ENCODE assay signal across 2 cellular contexts in the genomic region with DNA sequence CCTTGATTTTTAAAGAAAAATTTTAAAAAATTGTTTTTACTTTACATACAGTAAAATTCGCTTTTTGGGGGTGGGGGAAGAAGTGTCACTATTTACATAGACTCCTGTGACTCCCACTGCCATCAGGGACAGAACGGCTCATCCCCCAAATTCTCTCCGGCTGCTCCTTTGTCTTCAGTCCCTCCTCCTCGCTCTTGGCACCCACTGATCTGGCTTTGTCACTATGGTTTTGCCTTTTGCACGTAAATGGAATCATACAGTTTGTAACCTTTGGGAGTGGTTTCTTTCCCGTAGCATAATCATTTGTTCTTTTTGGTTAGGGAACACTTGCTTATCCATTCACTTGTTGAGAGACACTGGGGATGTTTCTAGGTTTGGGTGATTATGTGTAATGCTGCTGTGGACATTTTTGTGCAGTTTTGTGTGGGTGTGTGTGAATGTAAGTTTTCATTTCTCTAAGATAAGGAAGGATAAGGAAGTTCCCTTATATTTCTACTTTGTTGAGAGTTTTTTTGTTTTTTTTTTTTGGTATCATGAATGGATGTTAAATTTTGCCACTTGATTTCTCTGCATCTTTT.
TF ChIP-seq lines count a peak whose summit lies in the region.

No MANE protein-coding gene starts in this region.

TF ChIP-seq in WTC11, 78 proteins besides CTCF, POLR2A, EP300 and RAD21:
- no peak for TF ChIP-seq ESRRA (CRISPR knock-in tag; IDR thresholded peaks at IDR 0.05; ENCODE audit: borderline replicate concordance)
- no peak for TF ChIP-seq RELA (CRISPR knock-in tag; IDR thresholded peaks at IDR 0.05; ENCODE audit: borderline replicate concordance)
- TF ChIP-seq, protein P1, sequence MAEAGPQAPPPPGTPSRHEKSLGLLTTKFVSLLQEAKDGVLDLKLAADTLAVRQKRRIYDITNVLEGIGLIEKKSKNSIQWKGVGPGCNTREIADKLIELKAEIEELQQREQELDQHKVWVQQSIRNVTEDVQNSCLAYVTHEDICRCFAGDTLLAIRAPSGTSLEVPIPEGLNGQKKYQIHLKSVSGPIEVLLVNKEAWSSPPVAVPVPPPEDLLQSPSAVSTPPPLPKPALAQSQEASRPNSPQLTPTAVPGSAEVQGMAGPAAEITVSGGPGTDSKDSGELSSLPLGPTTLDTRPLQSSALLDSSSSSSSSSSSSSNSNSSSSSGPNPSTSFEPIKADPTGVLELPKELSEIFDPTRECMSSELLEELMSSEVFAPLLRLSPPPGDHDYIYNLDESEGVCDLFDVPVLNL (CRISPR knock-in tag; IDR thresholded peaks at IDR 0.05; ENCODE audit: borderline replicate concordance, low read depth), result no peak
- no peak for TF ChIP-seq PRRX2 (CRISPR knock-in tag; IDR thresholded peaks at IDR 0.05)
- TF ChIP-seq, protein P2, sequence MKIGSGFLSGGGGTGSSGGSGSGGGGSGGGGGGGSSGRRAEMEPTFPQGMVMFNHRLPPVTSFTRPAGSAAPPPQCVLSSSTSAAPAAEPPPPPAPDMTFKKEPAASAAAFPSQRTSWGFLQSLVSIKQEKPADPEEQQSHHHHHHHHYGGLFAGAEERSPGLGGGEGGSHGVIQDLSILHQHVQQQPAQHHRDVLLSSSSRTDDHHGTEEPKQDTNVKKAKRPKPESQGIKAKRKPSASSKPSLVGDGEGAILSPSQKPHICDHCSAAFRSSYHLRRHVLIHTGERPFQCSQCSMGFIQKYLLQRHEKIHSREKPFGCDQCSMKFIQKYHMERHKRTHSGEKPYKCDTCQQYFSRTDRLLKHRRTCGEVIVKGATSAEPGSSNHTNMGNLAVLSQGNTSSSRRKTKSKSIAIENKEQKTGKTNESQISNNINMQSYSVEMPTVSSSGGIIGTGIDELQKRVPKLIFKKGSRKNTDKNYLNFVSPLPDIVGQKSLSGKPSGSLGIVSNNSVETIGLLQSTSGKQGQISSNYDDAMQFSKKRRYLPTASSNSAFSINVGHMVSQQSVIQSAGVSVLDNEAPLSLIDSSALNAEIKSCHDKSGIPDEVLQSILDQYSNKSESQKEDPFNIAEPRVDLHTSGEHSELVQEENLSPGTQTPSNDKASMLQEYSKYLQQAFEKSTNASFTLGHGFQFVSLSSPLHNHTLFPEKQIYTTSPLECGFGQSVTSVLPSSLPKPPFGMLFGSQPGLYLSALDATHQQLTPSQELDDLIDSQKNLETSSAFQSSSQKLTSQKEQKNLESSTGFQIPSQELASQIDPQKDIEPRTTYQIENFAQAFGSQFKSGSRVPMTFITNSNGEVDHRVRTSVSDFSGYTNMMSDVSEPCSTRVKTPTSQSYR (CRISPR knock-in tag; IDR thresholded peaks at IDR 0.05), result no peak
- no peak for TF ChIP-seq RORB (CRISPR knock-in tag; IDR thresholded peaks at IDR 0.05)
- no peak for TF ChIP-seq SMAD3 (CRISPR knock-in tag; IDR thresholded peaks at IDR 0.05; ENCODE audit: borderline replicate concordance)
- TF ChIP-seq, protein P3, sequence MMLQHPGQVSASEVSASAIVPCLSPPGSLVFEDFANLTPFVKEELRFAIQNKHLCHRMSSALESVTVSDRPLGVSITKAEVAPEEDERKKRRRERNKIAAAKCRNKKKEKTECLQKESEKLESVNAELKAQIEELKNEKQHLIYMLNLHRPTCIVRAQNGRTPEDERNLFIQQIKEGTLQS (CRISPR knock-in tag; conservative IDR thresholded peaks at IDR 0.05), result no peak
- no peak for TF ChIP-seq HMGA2 (CRISPR knock-in tag; IDR thresholded peaks at IDR 0.05)
- no peak for TF ChIP-seq FOXP1 (CRISPR knock-in tag; IDR thresholded peaks at IDR 0.05; ENCODE audit: borderline replicate concordance)

TF ChIP-seq in H1, 55 proteins besides CTCF, POLR2A, EP300 and RAD21:
- TF ChIP-seq CBX8 (IDR thresholded peaks at IDR 0.05; ENCODE audit: borderline replicate concordance, low read depth, low read length) (no peak), GTF2F1 (IDR thresholded peaks at IDR 0.05; ENCODE audit: borderline replicate concordance, low read depth, low read length) (no peak)
